25 cellular contexts compared by ENCODE assay signal in genomic region chr4:102694791-102695190, GRCh38.
DNase-seq lines count a peak whose midpoint lies in the region; ATAC-seq and TF ChIP-seq lines count a peak whose summit lies in the region.
"Had no signal": no experiment of that assay in that cellular context is flagged by ENCODE, and none has a peak within 500 bp of the region (broad histone marks: within the 10 kb centered on the region; RNA-seq: fewer than 3 reads in every experiment).

No MANE protein-coding gene starts in this region.

- H3K36me3 Mint-ChIP-seq in CD14-positive monocyte: peaks cover 48 to 50% of the 10 kb centered on the region in 2 donors
- peaks cover 56% of the 10 kb centered on the region for H3K36me3 Mint-ChIP-seq in dendritic cell treated with granulocyte-macrophage colony-stimulating factor and Interleukin-4, amounts not matched to agents 40 ng/mL and 50 ng/mL, for 4 days (ENCODE audit: low read depth)

- peak overlapping the region; percentile 32 to 80 (median 65) for H3K27ac Mint-ChIP-seq in CD14-positive monocyte
- H3K27ac Mint-ChIP-seq in dendritic cell treated with granulocyte-macrophage colony-stimulating factor and Interleukin-4, amounts not matched to agents 40 ng/mL and 50 ng/mL, for 4 days: peak overlapping the region; percentile 78
- H3K27ac Mint-ChIP-seq: GM23338 had no signal

- ATAC-seq in PC-3 (peak; percentile 49), HG02798 (IDR thresholded peaks at IDR 0.05; ENCODE audit: poor library complexity, unreplicated experiment) (no peak)
- ATAC-seq: GM23338, Panc1 had no signal

- intact Hi-C loops in CD14-positive monocyte (cut with micrococcal nuclease): no loop called here
- intact Hi-C loops in PC-3 (cut with micrococcal nuclease): no loop called here
- intact Hi-C loops in dendritic cell treated with granulocyte-macrophage colony-stimulating factor and Interleukin-4, amounts not matched to agents 40 ng/mL and 50 ng/mL, for 4 days (cut with micrococcal nuclease): no loop called here

- no peak for TF ChIP-seq EP300 in SK-N-SH (IDR thresholded peaks at IDR 0.05; ENCODE audit: borderline replicate concordance in 1 of 2, low read depth in 1 of 2, low read length in 1 of 2)

- H3K27me3 Mint-ChIP-seq in CD14-positive monocyte (ENCODE audit: low read depth in 3 of 3): no peaks in the 10 kb centered on the region
- H3K27me3 Mint-ChIP-seq in dendritic cell treated with granulocyte-macrophage colony-stimulating factor and Interleukin-4, amounts not matched to agents 40 ng/mL and 50 ng/mL, for 4 days: no peaks in the 10 kb centered on the region

- no TSS peak for BruUV-seq in PC-3 (replicated peaks; lab: Mats Ljungman, UMichigan)

- H3K9ac ChIP-seq in PC-3 (ENCODE audit: low read length): no peak overlapping the region
- H3K9ac ChIP-seq in SK-N-SH: no peak overlapping the region

- H3K9me3 ChIP-seq in PC-3 (ENCODE audit: low read length): no peaks in the 10 kb centered on the region
- no peaks in the 10 kb centered on the region for H3K9me3 ChIP-seq in neutrophil
- H3K9me3 ChIP-seq in SK-N-SH: no peaks in the 10 kb centered on the region
- H3K9me3 ChIP-seq: SJSA1 had no signal

- DNase-seq in CD14-positive monocyte (ENCODE audit: low spot score): no peak
- DNase-seq in PC-3: peak; percentile 57
- DNase-seq in SK-N-SH: no peak
- DNase-seq in SIG-M5 (lab: John Stamatoyannopoulos, UW): no peak
- no peak for DNase-seq in H4 (ENCODE audit: low spot score)
- DNase-seq: 8988T; AML-193; C1 segment of cervical spinal cord; Calu3; CD8-positive, alpha-beta memory T cell; DMS153; HCEC 1CT; Kasumi-1; NCI-H1092; NCI-H1436; NCI-H187 treated with DMSO at 0.1 percent for 48 hours; NCI-H2227 treated with DMSO at 0.1 percent for 48 hours; NCI-H510A treated with DMSO at 0.1 percent for 48 hours; NCI-H748 treated with DMSO at 0.1 percent for 48 hours had no signal

- H3K4me2 ChIP-seq in PC-3 (ENCODE audit: low read length) (no peak overlapping the region), SK-N-SH (no peak overlapping the region)
- H3K4me2 ChIP-seq: GM23338 had no signal

- peaks cover 37% of the 10 kb centered on the region for H3K4me1 Mint-ChIP-seq in CD14-positive monocyte
- peaks cover 35% of the 10 kb centered on the region for H3K4me1 Mint-ChIP-seq in dendritic cell treated with granulocyte-macrophage colony-stimulating factor and Interleukin-4, amounts not matched to agents 40 ng/mL and 50 ng/mL, for 4 days (ENCODE audit: low read depth)
- H3K4me1 Mint-ChIP-seq: CD8-positive, alpha-beta memory T cell; GM23338 had no signal

- H3K36me3 ChIP-seq in PC-3 (ENCODE audit: low read depth, low read length) (no peaks in the 10 kb centered on the region), neutrophil (peaks cover 32% of the 10 kb centered on the region), SK-N-SH (replicated peaks in 1 of 2; ENCODE audit: control insufficient read depth in 1 of 2, insufficient read depth in 2 of 2, low read length in 1 of 2) (peaks cover 6 to 7% of the 10 kb centered on the region in 2 experiments)
- H3K36me3 ChIP-seq: SJSA1 had no signal

- no peak for TF ChIP-seq RAD21 in SK-N-SH (IDR thresholded peaks at IDR 0.05; ENCODE audit: low read length)

- H3K4me1 ChIP-seq in PC-3 (ENCODE audit: insufficient read depth, low read length) (peaks cover 34% of the 10 kb centered on the region), neutrophil (ENCODE audit: control insufficient read depth in 1 of 2, insufficient read depth in 1 of 2, low read depth in 1 of 2, low read length in 1 of 2) (peaks cover 8 to 10% of the 10 kb centered on the region in 2 experiments), SK-N-SH (ENCODE audit: control insufficient read depth in 1 of 2, insufficient read depth in 2 of 2, low read depth in 1 of 2, low read length in 1 of 2) (no peaks in the 10 kb centered on the region)

- CTCF ChIA-PET in PC-3 (lab: Charles Lee): no interaction called here
- CTCF ChIA-PET in SK-N-SH (lab: Yijun Ruan, JAX): interaction anchor here (0.6 to 0.8 kb wide), 2 partner anchors 42 to 62 kb away, joined by 3 read pairs; no protein-coding TSS in a partner anchor

- no peaks in the 10 kb centered on the region for H3K27me3 ChIP-seq in PC-3 (ENCODE audit: low read length)
- H3K27me3 ChIP-seq in neutrophil: no peaks in the 10 kb centered on the region
- no peaks in the 10 kb centered on the region for H3K27me3 ChIP-seq in SK-N-SH (ENCODE audit: insufficient read depth)
- H3K27me3 ChIP-seq: SJSA1 had no signal

- H3K27ac ChIP-seq in PC-3 (ENCODE audit: low read length) (peak overlapping the region; percentile 11; the same call in 1 of the 2 replicates), neutrophil (peak overlapping the region; percentile 53), SK-N-SH (ENCODE audit: low read depth in 2 of 2, low read length in 1 of 2) (no peak overlapping the region)
- H3K27ac ChIP-seq: SJSA1 had no signal

- no peak for TF ChIP-seq CTCF in CD14-positive monocyte (IDR thresholded peaks at IDR 0.05)
- TF ChIP-seq CTCF in PC-3 (conservative IDR thresholded peaks at IDR 0.05; ENCODE audit: low read depth, low read length): no peak
- no peak for TF ChIP-seq CTCF in neutrophil (IDR thresholded peaks at IDR 0.05)
- no peak for TF ChIP-seq CTCF in SK-N-SH (IDR thresholded peaks at IDR 0.05)

- H4K20me1 ChIP-seq in PC-3 (ENCODE audit: low read length) (no peaks in the 10 kb centered on the region), SK-N-SH (ENCODE audit: insufficient read depth) (no peaks in the 10 kb centered on the region)

- H2AFZ ChIP-seq in PC-3 (ENCODE audit: low read length) (no peak overlapping the region), SK-N-SH (ENCODE audit: low read depth) (no peak overlapping the region)
- H2AFZ ChIP-seq: GM23338 had no signal

- POLR2A ChIA-PET in PC-3 (lab: Charles Lee; ENCODE audit: unreplicated experiment) (no interaction called here), SK-N-SH (lab: Yijun Ruan, JAX) (no interaction called here)

- WGBS in SK-N-SH (ENCODE audit: low lambda C conversion rate): 84% methylated on average over 3 of the region's 3 CpGs

- H3K9me2 ChIP-seq in PC-3 (replicated peaks; ENCODE audit: low read length): no peaks in the 10 kb centered on the region
- no peaks in the 10 kb centered on the region for H3K9me2 ChIP-seq in SK-N-SH

- peaks cover 0 to 5% (median 0%) of the 10 kb centered on the region in 7 donors for H3K9me3 Mint-ChIP-seq in CD14-positive monocyte
- H3K9me3 Mint-ChIP-seq in dendritic cell treated with granulocyte-macrophage colony-stimulating factor and Interleukin-4, amounts not matched to agents 40 ng/mL and 50 ng/mL, for 4 days: no peaks in the 10 kb centered on the region
- H3K9me3 Mint-ChIP-seq: CD8-positive, alpha-beta memory T cell; GM23338 had no signal

- H3K4me3 ChIP-seq in PC-3 (ENCODE audit: low read length) (no peak overlapping the region), neutrophil (ENCODE audit: low read depth in 1 of 2, low read length in 1 of 2) (no peak overlapping the region), SK-N-SH (ENCODE audit: low read depth in 2 of 2, low read length in 1 of 2) (no peak overlapping the region)
- H3K4me3 ChIP-seq: GM23338, SJSA1 had no signal

- H3K79me2 ChIP-seq in PC-3 (ENCODE audit: low read length): no peaks in the 10 kb centered on the region
- H3K79me2 ChIP-seq in SK-N-SH (ENCODE audit: insufficient read depth): no peaks in the 10 kb centered on the region

- no peak overlapping the region for H3K4me3 Mint-ChIP-seq in CD14-positive monocyte
- no peak overlapping the region for H3K4me3 Mint-ChIP-seq in dendritic cell treated with granulocyte-macrophage colony-stimulating factor and Interleukin-4, amounts not matched to agents 40 ng/mL and 50 ng/mL, for 4 days
- H3K4me3 Mint-ChIP-seq: CD8-positive, alpha-beta memory T cell; GM23338 had no signal

- H3F3A ChIP-seq in PC-3 (ENCODE audit: low read length, unreplicated experiment) (no peaks in the 10 kb centered on the region), SK-N-SH (replicated peaks; ENCODE audit: insufficient read depth) (no peaks in the 10 kb centered on the region)

TF ChIP-seq in SK-N-SH, 30 proteins besides CTCF, POLR2A, EP300 and RAD21:
- TF ChIP-seq IRF3 (IDR thresholded peaks at IDR 0.05; ENCODE audit: low read depth, low read length) (no peak), SIN3A (IDR thresholded peaks at IDR 0.05; ENCODE audit: borderline replicate concordance, low read depth, low read length) (no peak), SMC3 (IDR thresholded peaks at IDR 0.05; ENCODE audit: low read depth, low read length) (no peak), USF1 (IDR thresholded peaks at IDR 0.05; ENCODE audit: borderline replicate concordance, low read depth) (no peak)
TF ChIP-seq in SK-N-SH: peak in this region for 0.

Comparison
In these comparisons a context has a peak if more than half of its experiments do, and no peak if none do; other contexts are left out.
1. H3K27ac ChIP-seq: peak in PC-3 (single experiment) and neutrophil (single experiment); none in SK-N-SH (0 of 2).